15 cellular contexts compared by ENCODE assay signal in the genomic region with DNA sequence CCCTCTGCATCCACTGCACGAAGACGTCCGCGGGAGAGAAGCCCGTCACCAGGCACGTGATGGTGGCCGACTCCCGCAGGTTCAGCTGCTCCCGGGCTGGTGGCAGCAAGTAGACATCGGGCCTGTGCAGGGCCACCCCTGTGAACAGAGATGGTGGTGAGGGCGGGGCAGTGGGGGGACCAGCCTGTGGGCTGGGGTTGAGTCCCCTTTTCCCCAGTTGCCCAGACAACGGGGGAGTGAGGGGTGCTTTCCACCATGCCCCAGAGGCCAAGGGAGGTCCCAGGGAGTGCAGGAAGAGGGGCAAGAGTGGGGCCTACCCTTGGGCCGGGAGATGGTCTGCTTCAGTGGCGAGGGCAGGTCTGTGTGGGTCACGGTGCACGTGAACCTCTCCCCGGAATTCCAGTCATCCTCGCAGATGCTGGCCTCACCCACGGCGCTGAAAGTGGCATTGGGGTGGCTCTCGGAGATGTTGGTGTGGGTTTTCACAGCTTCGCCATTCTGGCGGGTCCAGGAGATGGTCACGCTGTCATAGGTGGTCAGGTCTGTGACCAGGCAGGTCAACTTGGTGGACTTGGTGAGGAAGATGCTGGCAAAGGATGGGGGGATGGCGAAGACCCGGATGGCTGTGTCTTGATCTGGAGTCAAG.
DNase-seq lines count a peak whose midpoint lies in the region; TF ChIP-seq lines count a peak whose summit lies in the region.
"Had no signal": no experiment of that assay in that cellular context is flagged by ENCODE, and none has a peak within 500 bp of the region (broad histone marks: within the 10 kb centered on the region; RNA-seq: fewer than 3 reads in every experiment).

No MANE protein-coding gene starts in this region.

- no peaks in the 10 kb centered on the region for H3K4me1 ChIP-seq in sigmoid colon
- H3K4me1 ChIP-seq: stomach had no signal

- 89 to 93% methylated on average over 26 of the region's 26 CpGs for WGBS in sigmoid colon, 2 donors

- TF ChIP-seq EP300 in sigmoid colon (IDR thresholded peaks at IDR 0.05), result no peak

- H3K4me3 ChIP-seq in dorsolateral prefrontal cortex (no peak overlapping the region), sigmoid colon (no peak overlapping the region)
- H3K4me3 ChIP-seq: MG63, stomach had no signal

- H3K27me3 ChIP-seq in dorsolateral prefrontal cortex (peaks cover 0 to 20% (median 0%) of the 10 kb centered on the region in 45 donors), sigmoid colon (no peaks in the 10 kb centered on the region)
- H3K27me3 ChIP-seq: BE2C, MG63, stomach had no signal

- intact Hi-C loops in dorsolateral prefrontal cortex (cut with DNase I), result no loop called here
- intact Hi-C loops in sigmoid colon (cut with DNase I), result no loop called here

- no peaks in the 10 kb centered on the region for H3K36me3 ChIP-seq in sigmoid colon
- H3K36me3 ChIP-seq: MG63, stomach had no signal

- no peak for TF ChIP-seq POLR2A in sigmoid colon (IDR thresholded peaks at IDR 0.05)

- no peaks in the 10 kb centered on the region for H3K9me3 ChIP-seq in sigmoid colon
- H3K9me3 ChIP-seq: BE2C, MG63, stomach had no signal

- no peak overlapping the region for H3K27ac ChIP-seq in dorsolateral prefrontal cortex
- no peak overlapping the region for H3K27ac ChIP-seq in sigmoid colon
- H3K27ac ChIP-seq: stomach had no signal

- TF ChIP-seq CTCF in dorsolateral prefrontal cortex (IDR thresholded peaks at IDR 0.05 in 54 of 56, conservative IDR thresholded peaks at IDR 0.05 in 2 of 56; ENCODE audit: low read depth in 1 of 56, partially characterized antibody in 56 of 56), result no peak
- no peak for TF ChIP-seq CTCF in sigmoid colon (IDR thresholded peaks at IDR 0.05)

- DNase-seq in D341Med (ENCODE audit: low spot score), result peak; percentile 16
- DNase-seq in NAMALWA (ENCODE audit: low spot score), result peak; percentile 31
- peak in 6 of 10 donors; percentile 2 to 33 (median 23) for DNase-seq in dorsolateral prefrontal cortex
- DNase-seq in sigmoid colon, result peak; percentile 52
- no peak for DNase-seq in UCSD-AML1 (lab: John Stamatoyannopoulos, UW; ENCODE audit: unreplicated experiment)
- DNase-seq in activated CD8-positive, alpha-beta memory T cell treated with anti-CD3 and anti-CD28 coated beads for 24 hours, result no peak
- DNase-seq in OCI-M2 (lab: John Stamatoyannopoulos, UW; ENCODE audit: unreplicated experiment), result no peak
- DNase-seq: activated CD4-positive, CD25-positive, alpha-beta regulatory T cell treated with anti-CD3 and anti-CD28 coated beads, Interleukin-2, amount 50 U/mL, for 72 hours; foreskin fibroblast; MG63; NCI-H2029; NCI-H526; RPMI8226; stomach had no signal

Comparison
In these comparisons a context has a peak if more than half of its experiments do, and no peak if none do; other contexts are left out.
1. DNase-seq: peak in D341Med (single experiment), NAMALWA (single experiment), dorsolateral prefrontal cortex (6 of 10) and sigmoid colon (single experiment); none in UCSD-AML1 (single experiment), activated CD8-positive, alpha-beta memory T cell treated with anti-CD3 and anti-CD28 coated beads for 24 hours (single experiment) and OCI-M2 (single experiment).